Comparison of ENCODE assay signal across 9 cellular contexts in the genomic region with DNA sequence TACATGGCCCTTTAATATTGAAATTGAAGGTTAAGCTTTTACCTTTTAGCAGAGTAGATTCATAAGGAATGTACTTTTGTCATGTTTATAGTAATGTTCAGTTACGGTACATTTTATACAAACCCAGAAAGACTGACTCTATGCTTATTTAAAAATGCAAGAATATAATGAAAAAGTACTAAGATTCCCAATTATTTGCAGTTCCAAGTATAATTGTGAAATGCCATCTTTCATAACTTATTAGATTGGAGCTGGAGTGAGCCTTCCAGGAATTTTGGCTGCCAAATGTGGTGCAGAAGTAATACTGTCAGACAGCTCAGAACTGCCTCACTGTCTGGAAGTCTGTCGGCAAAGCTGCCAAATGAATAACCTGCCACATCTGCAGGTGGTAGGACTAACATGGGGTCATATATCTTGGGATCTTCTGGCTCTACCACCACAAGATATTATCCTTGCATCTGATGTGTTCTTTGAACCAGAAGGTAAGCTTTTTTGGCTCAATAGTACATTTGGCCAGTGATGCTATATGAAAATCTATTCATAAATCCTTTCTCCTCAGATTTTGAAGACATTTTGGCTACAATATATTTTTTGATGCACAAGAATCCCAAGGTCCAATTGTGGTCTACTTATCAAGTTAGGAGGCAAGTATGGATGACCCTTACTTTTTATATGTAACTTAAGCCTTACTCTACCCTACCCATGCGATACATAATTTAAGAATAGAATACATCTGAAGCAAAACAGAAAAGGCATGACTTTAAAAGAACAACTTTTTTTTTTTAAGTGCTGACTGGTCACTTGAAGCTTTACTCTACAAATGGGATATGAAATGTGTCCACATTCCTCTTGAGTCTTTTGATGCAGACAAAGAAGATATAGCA. TPM values are rescaled to one million over a fixed set of nuclear protein-coding genes. Genes with fewer than 3 reads are reported as not detected.
DNase-seq lines count a peak whose midpoint lies in the region; ATAC-seq and TF ChIP-seq lines count a peak whose summit lies in the region.
"Had no signal": no experiment of that assay in that cellular context is flagged by ENCODE, and none has a peak within 500 bp of the region (broad histone marks: within the 10 kb centered on the region; RNA-seq: fewer than 3 reads in every experiment).

No MANE protein-coding gene starts in this region.

- H3K27me3 ChIP-seq in OCI-LY3 (ENCODE audit: low read depth, low read length) = no peaks in the 10 kb centered on the region
- H3K27me3 ChIP-seq in smooth muscle cell (ENCODE audit: low read depth) = no peaks in the 10 kb centered on the region
- H3K27me3 ChIP-seq: ovary had no signal

- in situ Hi-C loops in G401 (cut with HindIII; ENCODE audit: low sequenced_read_pairs) = no loop called here

- DNase-seq in activated CD4-positive, alpha-beta T cell treated with anti-CD3 and anti-CD28 coated beads, Interleukin-2, amount 10 ng/mL, durations not matched to agents 7 days and 5 days = no peak
- DNase-seq in activated CD4-positive, alpha-beta T cell treated with anti-CD3 and anti-CD28 coated beads, Interleukin-2, amount 50 U/mL, for 1 hour = no peak
- DNase-seq in endothelial cell (ENCODE audit: low spot score) (no peak), smooth muscle cell (lab: John Stamatoyannopoulos, UW; ENCODE audit: unreplicated experiment) (no peak), G401 (ENCODE audit: low spot score) (no peak)
- no peak for DNase-seq in effector CD8-positive, alpha-beta T cell (lab: John Stamatoyannopoulos, UW)
- DNase-seq: ovary had no signal

- 79% methylated on average over 3 of the region's 3 CpGs for WGBS in smooth muscle cell (ENCODE audit: low lambda C conversion rate)

- H3K4me3 ChIP-seq in OCI-LY3 (ENCODE audit: low read length) (peak overlapping the region; percentile 98; the same call in 1 of the 2 replicates), smooth muscle cell (no peak overlapping the region)
- H3K4me3 ChIP-seq: ovary had no signal

- POLR2A ChIA-PET in activated CD4-positive, alpha-beta T cell treated with anti-CD3 and anti-CD28 coated beads, Interleukin-2, amount 10 ng/mL, durations not matched to agents 7 days and 5 days (lab: Charles Lee) = interaction anchor here (0.6 kb wide), 1 partner anchor 20 kb away, joined by 3 read pairs; no protein-coding TSS in a partner anchor

- peak overlapping the region; percentile 84 for H3K27ac ChIP-seq in OCI-LY3 (ENCODE audit: low read length)
- H3K27ac ChIP-seq in smooth muscle cell (ENCODE audit: low read depth) = peak overlapping the region; percentile 96
- H3K27ac ChIP-seq: ovary had no signal

- H3K27ac Mint-ChIP-seq in activated CD4-positive, alpha-beta T cell treated with anti-CD3 and anti-CD28 coated beads, Interleukin-2, amount 10 ng/mL, durations not matched to agents 7 days and 5 days = peak overlapping the region; percentile 90
- peak overlapping the region; percentile 75 for H3K27ac Mint-ChIP-seq in endothelial cell (ENCODE audit: unreplicated experiment)

- H3K9ac ChIP-seq in OCI-LY3 (ENCODE audit: low read length) = 0 out of 2 replicates have a peak overlapping the region, but pooled peaks have one; percentile 99
- no peak overlapping the region for H3K9ac ChIP-seq in smooth muscle cell (ENCODE audit: low read depth)

- peaks cover 90% of the 10 kb centered on the region for H3K79me2 ChIP-seq in OCI-LY3 (ENCODE audit: low read length)
- peaks cover 71% of the 10 kb centered on the region for H3K79me2 ChIP-seq in smooth muscle cell (ENCODE audit: low read depth)

- H3K4me3 Mint-ChIP-seq in activated CD4-positive, alpha-beta T cell treated with anti-CD3 and anti-CD28 coated beads, Interleukin-2, amount 10 ng/mL, durations not matched to agents 7 days and 5 days = peak overlapping the region; percentile 88
- peak overlapping the region; percentile 66 for H3K4me3 Mint-ChIP-seq in endothelial cell (ENCODE audit: unreplicated experiment)

- H3K9me3 ChIP-seq in OCI-LY3 (ENCODE audit: insufficient read depth, low read length) (no peaks in the 10 kb centered on the region), smooth muscle cell (replicated peaks; ENCODE audit: low read depth) (no peaks in the 10 kb centered on the region)
- H3K9me3 ChIP-seq: ovary had no signal

- H3K4me2 ChIP-seq in OCI-LY3 (ENCODE audit: low read length) (peak overlapping the region; percentile 92), smooth muscle cell (no peak overlapping the region)

- no peaks in the 10 kb centered on the region for H3K9me3 Mint-ChIP-seq in activated CD4-positive, alpha-beta T cell treated with anti-CD3 and anti-CD28 coated beads, Interleukin-2, amount 10 ng/mL, durations not matched to agents 7 days and 5 days
- H3K9me3 Mint-ChIP-seq in endothelial cell (ENCODE audit: unreplicated experiment) = no peaks in the 10 kb centered on the region

- H3K4me1 ChIP-seq in OCI-LY3 (ENCODE audit: low read length) = peaks cover 23% of the 10 kb centered on the region
- H3K4me1 ChIP-seq in smooth muscle cell (ENCODE audit: low read depth) = peaks cover 21% of the 10 kb centered on the region

- H3K36me3 ChIP-seq in OCI-LY3 (replicated peaks; ENCODE audit: low read depth, low read length) = peaks cover 58% of the 10 kb centered on the region
- no peaks in the 10 kb centered on the region for H3K36me3 ChIP-seq in smooth muscle cell (ENCODE audit: low read depth)
- H3K36me3 ChIP-seq: ovary had no signal

- H4K20me1 ChIP-seq in OCI-LY3 (ENCODE audit: insufficient read depth, low read length) (peaks cover 49% of the 10 kb centered on the region), smooth muscle cell (ENCODE audit: low read depth) (peaks cover 57% of the 10 kb centered on the region)

- no peaks in the 10 kb centered on the region for H3K27me3 Mint-ChIP-seq in activated CD4-positive, alpha-beta T cell treated with anti-CD3 and anti-CD28 coated beads, Interleukin-2, amount 10 ng/mL, durations not matched to agents 7 days and 5 days
- peaks cover 11% of the 10 kb centered on the region for H3K27me3 Mint-ChIP-seq in endothelial cell (ENCODE audit: unreplicated experiment)

- H2AFZ ChIP-seq in OCI-LY3 (ENCODE audit: low read depth, low read length) (no peak overlapping the region), smooth muscle cell (ENCODE audit: low read depth) (no peak overlapping the region)

- CTCF ChIA-PET in activated CD4-positive, alpha-beta T cell treated with anti-CD3 and anti-CD28 coated beads, Interleukin-2, amount 10 ng/mL, durations not matched to agents 7 days and 5 days (lab: Charles Lee) = no interaction called here

- peaks cover 61% of the 10 kb centered on the region for H3K36me3 Mint-ChIP-seq in activated CD4-positive, alpha-beta T cell treated with anti-CD3 and anti-CD28 coated beads, Interleukin-2, amount 10 ng/mL, durations not matched to agents 7 days and 5 days (ENCODE audit: low read depth)
- H3K36me3 Mint-ChIP-seq in endothelial cell (ENCODE audit: low read depth, unreplicated experiment) = peaks cover 31% of the 10 kb centered on the region

- no peak for TF ChIP-seq CTCF in OCI-LY3 (IDR thresholded peaks at IDR 0.05; ENCODE audit: low read depth, low read length)
- TF ChIP-seq CTCF in endothelial cell (IDR thresholded peaks at IDR 0.05; ENCODE audit: unreplicated experiment) = no peak
- TF ChIP-seq CTCF in smooth muscle cell (IDR thresholded peaks at IDR 0.05; ENCODE audit: borderline replicate concordance, insufficient read depth, poor library complexity, severe bottlenecking) = no peak

- peaks cover 53% of the 10 kb centered on the region for H3K4me1 Mint-ChIP-seq in activated CD4-positive, alpha-beta T cell treated with anti-CD3 and anti-CD28 coated beads, Interleukin-2, amount 10 ng/mL, durations not matched to agents 7 days and 5 days
- H3K4me1 Mint-ChIP-seq in endothelial cell (ENCODE audit: unreplicated experiment) = peaks cover 28% of the 10 kb centered on the region

- ATAC-seq in HG02571 (IDR thresholded peaks at IDR 0.05; ENCODE audit: unreplicated experiment) = no peak

- peaks cover 36% of the 10 kb centered on the region for H3F3A ChIP-seq in smooth muscle cell (ENCODE audit: low read depth)

RNA-seq across cellular contexts. Expression of gene SRSF2, which starts 4.2 kb away (rescaled TPM):
- 100 to 1,000 TPM; 398 to 443 TPM for total RNA-seq in activated CD4-positive, alpha-beta T cell treated with anti-CD3 and anti-CD28 coated beads, Interleukin-2, amount 10 ng/mL, durations not matched to agents 7 days and 5 days
- total RNA-seq in endothelial cell (ENCODE audit: unreplicated experiment) = 215 TPM
- 166 and 182 TPM in 2 replicates for total RNA-seq in smooth muscle cell
- 109 and 110 TPM in 2 replicates for polyA plus RNA-seq in smooth muscle cell
- 369 and 387 TPM in 2 replicates for total RNA-seq in G401 (2014; rRNA removed; shearing (Covaris generic))

RNA-seq across cellular contexts. Expression of gene MFSD11, which starts 4.9 kb away (rescaled TPM):
- 10 to 100 TPM; 21.8 to 27.7 TPM for total RNA-seq in activated CD4-positive, alpha-beta T cell treated with anti-CD3 and anti-CD28 coated beads, Interleukin-2, amount 10 ng/mL, durations not matched to agents 7 days and 5 days
- 37.3 TPM for total RNA-seq in endothelial cell (ENCODE audit: unreplicated experiment)
- total RNA-seq in smooth muscle cell = 56.6 and 58.6 TPM in 2 replicates
- 28.1 and 31.9 TPM in 2 replicates for polyA plus RNA-seq in smooth muscle cell
- total RNA-seq in G401 (2014; rRNA removed; shearing (Covaris generic)) = 11.5 and 45.7 TPM in 2 replicates

RNA-seq across cellular contexts. Expression of gene METTL23, which starts 6.3 kb away (rescaled TPM):
- 10 to 100 TPM; 33.0 to 35.7 TPM for total RNA-seq in activated CD4-positive, alpha-beta T cell treated with anti-CD3 and anti-CD28 coated beads, Interleukin-2, amount 10 ng/mL, durations not matched to agents 7 days and 5 days
- total RNA-seq in endothelial cell (ENCODE audit: unreplicated experiment) (30.5 TPM), smooth muscle cell (28.2 and 32.5 TPM in 2 replicates)
- 46.2 and 47.1 TPM in 2 replicates for polyA plus RNA-seq in smooth muscle cell
- 25.9 and 34.6 TPM in 2 replicates for total RNA-seq in G401 (2014; rRNA removed; shearing (Covaris generic))

RNA-seq across cellular contexts. Expression of gene JMJD6, which starts 6.6 kb away (rescaled TPM):
- total RNA-seq in activated CD4-positive, alpha-beta T cell treated with anti-CD3 and anti-CD28 coated beads, Interleukin-2, amount 10 ng/mL, durations not matched to agents 7 days and 5 days = 10 to 100 TPM; 42.9 to 51.3 TPM
- 25.6 TPM for total RNA-seq in endothelial cell (ENCODE audit: unreplicated experiment)
- 32.0 and 32.7 TPM in 2 replicates for total RNA-seq in smooth muscle cell
- polyA plus RNA-seq in smooth muscle cell = 52.3 and 54.7 TPM in 2 replicates
- total RNA-seq in G401 (2014; rRNA removed; shearing (Covaris generic)) = 14.6 and 31.9 TPM in 2 replicates

RNA-seq across cellular contexts. Expression of gene MXRA7, which starts 22.2 kb away (rescaled TPM):
- 10 to 100 TPM; 25.7 to 27.3 TPM for total RNA-seq in activated CD4-positive, alpha-beta T cell treated with anti-CD3 and anti-CD28 coated beads, Interleukin-2, amount 10 ng/mL, durations not matched to agents 7 days and 5 days
- 51.6 TPM for total RNA-seq in endothelial cell (ENCODE audit: unreplicated experiment)
- total RNA-seq in smooth muscle cell = 131 and 134 TPM in 2 replicates
- polyA plus RNA-seq in smooth muscle cell = 157 and 158 TPM in 2 replicates
- total RNA-seq in G401 (2014; rRNA removed; shearing (Covaris generic)) = 93.4 and 96.7 TPM in 2 replicates
